In the genomic region with DNA sequence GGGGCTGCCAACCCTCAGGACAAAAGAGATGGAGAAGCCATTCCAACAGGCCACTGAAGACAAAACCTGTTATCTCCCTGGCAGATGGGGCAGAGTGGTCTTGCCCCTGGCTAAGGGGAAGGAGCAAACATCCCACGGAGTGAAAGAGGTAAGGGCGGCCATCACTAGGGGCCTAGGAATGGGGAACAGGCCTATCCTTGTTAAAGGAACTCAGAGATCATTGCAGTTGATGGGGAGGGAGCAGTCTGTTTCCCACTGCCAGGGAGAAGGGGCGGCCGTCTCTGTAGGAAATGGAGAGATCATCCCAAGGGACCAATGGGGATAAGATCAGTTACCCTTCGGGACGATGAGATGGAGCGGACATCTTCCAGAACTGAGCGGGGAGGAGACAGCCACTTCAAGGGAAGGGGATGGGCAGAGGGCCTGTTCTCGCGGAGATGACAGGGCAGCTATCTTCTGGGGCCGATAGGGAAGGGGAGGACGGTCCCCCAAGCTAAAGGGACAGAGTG, we compare ENCODE assay signal across 1 cellular context.
TF ChIP-seq lines count a peak whose summit lies in the region.

No MANE protein-coding gene starts in this region.

TF ChIP-seq in HepG2, 621 proteins besides CTCF, POLR2A, EP300 and RAD21 (continued from another document):
- TF ChIP-seq, protein P1, sequence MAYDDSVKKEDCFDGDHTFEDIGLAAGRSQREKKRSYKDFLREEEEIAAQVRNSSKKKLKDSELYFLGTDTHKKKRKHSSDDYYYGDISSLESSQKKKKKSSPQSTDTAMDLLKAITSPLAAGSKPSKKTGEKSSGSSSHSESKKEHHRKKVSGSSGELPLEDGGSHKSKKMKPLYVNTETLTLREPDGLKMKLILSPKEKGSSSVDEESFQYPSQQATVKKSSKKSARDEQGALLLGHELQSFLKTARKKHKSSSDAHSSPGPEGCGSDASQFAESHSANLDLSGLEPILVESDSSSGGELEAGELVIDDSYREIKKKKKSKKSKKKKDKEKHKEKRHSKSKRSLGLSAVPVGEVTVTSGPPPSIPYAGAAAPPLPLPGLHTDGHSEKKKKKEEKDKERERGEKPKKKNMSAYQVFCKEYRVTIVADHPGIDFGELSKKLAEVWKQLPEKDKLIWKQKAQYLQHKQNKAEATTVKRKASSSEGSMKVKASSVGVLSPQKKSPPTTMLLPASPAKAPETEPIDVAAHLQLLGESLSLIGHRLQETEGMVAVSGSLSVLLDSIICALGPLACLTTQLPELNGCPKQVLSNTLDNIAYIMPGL (CRISPR knock-in tag; IDR thresholded peaks at IDR 0.05; ENCODE audit: borderline replicate concordance in 1 of 2, low read depth in 1 of 2), result no peak
- TF ChIP-seq ZBTB42 (CRISPR knock-in tag; IDR thresholded peaks at IDR 0.05) (no peak), ZNF430 (CRISPR knock-in tag; IDR thresholded peaks at IDR 0.05) (no peak), ZBTB3 (CRISPR knock-in tag; IDR thresholded peaks at IDR 0.05; ENCODE audit: borderline replicate concordance, low read depth) (no peak), ZNF17 (CRISPR knock-in tag; IDR thresholded peaks at IDR 0.05) (0 out of 2 replicates have a peak, but pooled peaks have one; percentile 41), ATF7-NPFF (CRISPR knock-in tag; IDR thresholded peaks at IDR 0.05; ENCODE audit: low read depth) (no peak), MTF1 (CRISPR knock-in tag; IDR thresholded peaks at IDR 0.05) (no peak), HOXA3 (CRISPR knock-in tag; IDR thresholded peaks at IDR 0.05) (no peak), ZNF558 (CRISPR knock-in tag; IDR thresholded peaks at IDR 0.05; ENCODE audit: borderline replicate concordance) (no peak), ZNF772 (CRISPR knock-in tag; IDR thresholded peaks at IDR 0.05) (no peak), ZNF776 (CRISPR knock-in tag; IDR thresholded peaks at IDR 0.05) (no peak), ZNF883 (CRISPR knock-in tag; IDR thresholded peaks at IDR 0.05; ENCODE audit: not compliant biosample characterization) (no peak), ZEB1 (IDR thresholded peaks at IDR 0.05; ENCODE audit: insufficient replicate concordance, low read depth) (no peak)
- TF ChIP-seq, protein P2, sequence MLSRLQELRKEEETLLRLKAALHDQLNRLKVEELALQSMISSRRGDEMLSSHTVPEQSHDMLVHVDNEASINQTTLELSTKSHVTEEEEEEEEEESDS (CRISPR knock-in tag; IDR thresholded peaks at IDR 0.05; ENCODE audit: borderline replicate concordance), result no peak
- TF ChIP-seq, protein P3, sequence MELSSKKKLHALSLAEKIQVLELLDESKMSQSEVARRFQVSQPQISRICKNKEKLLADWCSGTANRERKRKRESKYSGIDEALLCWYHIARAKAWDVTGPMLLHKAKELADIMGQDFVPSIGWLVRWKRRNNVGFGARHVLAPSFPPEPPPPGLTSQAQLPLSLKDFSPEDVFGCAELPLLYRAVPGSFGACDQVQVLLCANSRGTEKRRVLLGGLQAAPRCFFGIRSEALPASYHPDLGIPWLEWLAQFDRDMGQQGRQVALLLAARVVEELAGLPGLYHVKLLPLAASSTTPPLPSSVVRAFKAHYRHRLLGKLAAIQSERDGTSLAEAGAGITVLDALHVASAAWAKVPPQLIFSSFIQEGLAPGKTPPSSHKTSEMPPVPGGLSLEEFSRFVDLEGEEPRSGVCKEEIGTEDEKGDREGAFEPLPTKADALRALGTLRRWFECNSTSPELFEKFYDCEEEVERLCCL (CRISPR knock-in tag; IDR thresholded peaks at IDR 0.05; ENCODE audit: borderline replicate concordance), result peak; percentile 24; the same call in 1 of the 2 replicates
- TF ChIP-seq, protein P4, sequence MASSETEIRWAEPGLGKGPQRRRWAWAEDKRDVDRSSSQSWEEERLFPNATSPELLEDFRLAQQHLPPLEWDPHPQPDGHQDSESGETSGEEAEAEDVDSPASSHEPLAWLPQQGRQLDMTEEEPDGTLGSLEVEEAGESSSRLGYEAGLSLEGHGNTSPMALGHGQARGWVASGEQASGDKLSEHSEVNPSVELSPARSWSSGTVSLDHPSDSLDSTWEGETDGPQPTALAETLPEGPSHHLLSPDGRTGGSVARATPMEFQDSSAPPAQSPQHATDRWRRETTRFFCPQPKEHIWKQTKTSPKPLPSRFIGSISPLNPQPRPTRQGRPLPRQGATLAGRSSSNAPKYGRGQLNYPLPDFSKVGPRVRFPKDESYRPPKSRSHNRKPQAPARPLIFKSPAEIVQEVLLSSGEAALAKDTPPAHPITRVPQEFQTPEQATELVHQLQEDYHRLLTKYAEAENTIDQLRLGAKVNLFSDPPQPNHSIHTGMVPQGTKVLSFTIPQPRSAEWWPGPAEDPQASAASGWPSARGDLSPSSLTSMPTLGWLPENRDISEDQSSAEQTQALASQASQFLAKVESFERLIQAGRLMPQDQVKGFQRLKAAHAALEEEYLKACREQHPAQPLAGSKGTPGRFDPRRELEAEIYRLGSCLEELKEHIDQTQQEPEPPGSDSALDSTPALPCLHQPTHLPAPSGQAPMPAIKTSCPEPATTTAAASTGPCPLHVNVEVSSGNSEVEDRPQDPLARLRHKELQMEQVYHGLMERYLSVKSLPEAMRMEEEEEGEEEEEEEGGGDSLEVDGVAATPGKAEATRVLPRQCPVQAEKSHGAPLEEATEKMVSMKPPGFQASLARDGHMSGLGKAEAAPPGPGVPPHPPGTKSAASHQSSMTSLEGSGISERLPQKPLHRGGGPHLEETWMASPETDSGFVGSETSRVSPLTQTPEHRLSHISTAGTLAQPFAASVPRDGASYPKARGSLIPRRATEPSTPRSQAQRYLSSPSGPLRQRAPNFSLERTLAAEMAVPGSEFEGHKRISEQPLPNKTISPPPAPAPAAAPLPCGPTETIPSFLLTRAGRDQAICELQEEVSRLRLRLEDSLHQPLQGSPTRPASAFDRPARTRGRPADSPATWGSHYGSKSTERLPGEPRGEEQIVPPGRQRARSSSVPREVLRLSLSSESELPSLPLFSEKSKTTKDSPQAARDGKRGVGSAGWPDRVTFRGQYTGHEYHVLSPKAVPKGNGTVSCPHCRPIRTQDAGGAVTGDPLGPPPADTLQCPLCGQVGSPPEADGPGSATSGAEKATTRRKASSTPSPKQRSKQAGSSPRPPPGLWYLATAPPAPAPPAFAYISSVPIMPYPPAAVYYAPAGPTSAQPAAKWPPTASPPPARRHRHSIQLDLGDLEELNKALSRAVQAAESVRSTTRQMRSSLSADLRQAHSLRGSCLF (CRISPR knock-in tag; IDR thresholded peaks at IDR 0.05; ENCODE audit: borderline replicate concordance), result no peak
